Comparison of ENCODE assay signal across 1 cellular context in the genomic region with DNA sequence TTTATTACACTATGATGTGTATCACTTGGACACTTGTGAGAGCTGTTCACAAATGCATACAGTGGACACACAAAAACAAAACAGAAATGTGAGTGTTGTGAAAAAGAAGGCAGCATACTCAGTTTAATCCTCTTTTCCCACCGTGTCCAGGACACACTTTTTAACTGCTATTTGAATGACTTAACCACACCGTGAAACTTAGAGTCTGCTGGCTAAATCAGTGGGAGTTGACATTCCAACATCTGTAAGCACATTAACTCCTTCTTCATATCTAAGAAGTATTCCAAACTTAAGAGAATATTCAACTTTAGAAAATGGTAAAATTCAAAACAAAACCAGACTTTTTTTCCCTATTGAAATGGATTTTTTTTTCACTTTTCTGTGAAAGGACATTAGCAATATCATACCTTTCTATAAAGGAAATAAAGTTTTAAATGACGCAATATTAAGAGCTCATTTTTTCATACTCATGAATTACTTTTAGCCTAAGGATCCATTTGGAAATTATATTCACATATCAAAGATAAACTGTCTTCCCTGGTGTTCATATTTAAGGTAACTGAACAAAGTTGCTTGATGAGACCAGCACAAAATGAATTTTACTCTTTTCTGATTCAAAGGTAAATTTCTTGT.
TF ChIP-seq lines count a peak whose summit lies in the region.

No MANE protein-coding gene starts in this region.

TF ChIP-seq in HepG2, 621 proteins besides CTCF, POLR2A, EP300 and RAD21:
- TF ChIP-seq ATF7 (IDR thresholded peaks at IDR 0.05), result peak; percentile 73
- TF ChIP-seq ATF7 (CRISPR knock-in tag; IDR thresholded peaks at IDR 0.05), result no peak
- no peak for TF ChIP-seq NFKB2 (CRISPR knock-in tag; IDR thresholded peaks at IDR 0.05; ENCODE audit: borderline replicate concordance)
